ENCODE assay signal across 8 cellular contexts in genomic region chr3:129183569-129184395, GRCh38. TPM values are rescaled to one million over a fixed set of nuclear protein-coding genes. Genes with fewer than 3 reads are reported as not detected.
A peak's percentile ranks its signal among the peaks of the same experiment; 100 is the strongest.
DNase-seq lines count a peak whose midpoint lies in the region; ATAC-seq and TF ChIP-seq lines count a peak whose summit lies in the region.

Gene CNBP (minus strand): TSS chr3:129183896. CDS start chr3:129171757, 12,139 bp downstream.

- DNase-seq in GM13976 (ENCODE audit: low spot score): peak; percentile 98
- DNase-seq in NCI-H146 (lab: John Stamatoyannopoulos, UW): peak; percentile 99
- peak; percentile 81 to 93 (median 90) for DNase-seq in T-cell
- DNase-seq in cardiac septum (ENCODE audit: low spot score): peak; percentile 96
- DNase-seq in pons (ENCODE audit: low spot score): peak; percentile 92
- DNase-seq in transverse colon: peak; percentile 95

- in situ Hi-C loops in GM13976 (cut with MboI; ENCODE audit: low sequenced_read_pairs, unreplicated experiment): no loop called here
- in situ Hi-C loops in transverse colon (cut with MboI; ENCODE audit: low pct_ligation_motif_present in 1 of 4, low pct_unique_long_range_greater_than_20kb in 1 of 4, low sequenced_read_pairs in 3 of 4): no loop called here

- TF ChIP-seq EP300 in transverse colon (IDR thresholded peaks at IDR 0.05; ENCODE audit: low read depth): no peak

- H3K36me3 ChIP-seq in transverse colon: no peaks in the 10 kb centered on the region

- peaks cover 36 to 44% (median 43%) of the 10 kb centered on the region in 3 donors for H3K4me1 Mint-ChIP-seq in T-cell

- no peaks in the 10 kb centered on the region for H3K27me3 Mint-ChIP-seq in T-cell

- H3K27ac ChIP-seq in adipose tissue (ENCODE audit: low read depth, low read length) (peak within 1 kb of the TSS; percentile 94), transverse colon (peak within 1 kb of the TSS; percentile 96 to 99 (median 99))

- CTCF ChIA-PET in T-cell (lab: Charles Lee): interaction anchor here (1.1 to 1.3 kb wide), 2 partner anchors 22 to 62 kb away, joined by 3 to 4 read pairs; no protein-coding TSS in a partner anchor

- no peaks in the 10 kb centered on the region for H3K9me3 ChIP-seq in transverse colon

- 0 to 1% (median 0%) methylated on average over 80 to 83 of the region's 83 CpGs for WGBS in adipose tissue, 3 donors
- 0% methylated on average over 41 of the region's 83 CpGs; no CpG with 5 or more reads in 1 of the 2 donors for WGBS in transverse colon (ENCODE audit: low coverage in 1 of 2), 2 donors

- H3K4me3 ChIP-seq in transverse colon: peak within 1 kb of the TSS; percentile 55 to 93 (median 88)

- peaks cover 23 to 63% (median 34%) of the 10 kb centered on the region in 4 donors for H3K4me1 ChIP-seq in transverse colon

- no peaks in the 10 kb centered on the region for H3K9me3 Mint-ChIP-seq in T-cell

- ATAC-seq in HG02852 (IDR thresholded peaks at IDR 0.05; ENCODE audit: unreplicated experiment) (peak; percentile 94), T-cell (replicated peaks in 1 of 4) (peak; percentile 98 to 99 (median 98))

- POLR2A ChIA-PET in T-cell (lab: Charles Lee): interaction anchor here (0.5 to 0.9 kb wide), 5 partner anchors 14 to 137 kb away, joined by 3 to 10 read pairs (median 3); no protein-coding TSS in a partner anchor

- H3K4me3 Mint-ChIP-seq in T-cell: peak within 1 kb of the TSS; percentile 95 to 97 (median 96)

- TF ChIP-seq CTCF in GM13976 (IDR thresholded peaks at IDR 0.05; ENCODE audit: borderline replicate concordance, control extremely low read depth, extremely low read depth, insufficient read depth, missing control alignments): no peak
- peak in 1 of 5 experiments; percentile 17 for TF ChIP-seq CTCF in transverse colon (IDR thresholded peaks at IDR 0.05)

- intact Hi-C loops in cardiac septum (cut with DNase I): loop anchor here (5.0 kb wide), 2 partner anchors 44 to 64 kb away; partner anchors contain the start of gene COPG1
- intact Hi-C loops in transverse colon (cut with DNase I; ENCODE audit: low total_unique reads): no loop called here

- no peaks in the 10 kb centered on the region for H3K27me3 ChIP-seq in transverse colon

- peaks cover 27% of the 10 kb centered on the region for H3K36me3 Mint-ChIP-seq in T-cell

- peak; percentile 99 for TF ChIP-seq POLR2A in transverse colon (IDR thresholded peaks at IDR 0.05)

- H3K27ac Mint-ChIP-seq in T-cell: peak within 1 kb of the TSS; percentile 97

RNA-seq across cellular contexts. Expression of gene CNBP, which starts in this region (rescaled TPM):
- total RNA-seq in T-cell (100 to 1,000 TPM; 280 to 382 (median 356) TPM), cardiac septum (458 TPM), transverse colon (100 to 1,000 TPM; 169 to 329 (median 258) TPM)
- polyA plus RNA-seq in adipose tissue: 100 to 1,000 TPM; 280 to 403 (median 372) TPM

Comparison
In these comparisons a context has a peak if more than half of its experiments do, and no peak if none do; other contexts are left out.
1. Peak in every context shown above with its lines: DNase-seq, ATAC-seq, H3K4me3 ChIP-seq and H3K27ac ChIP-seq.